In the genomic region with DNA sequence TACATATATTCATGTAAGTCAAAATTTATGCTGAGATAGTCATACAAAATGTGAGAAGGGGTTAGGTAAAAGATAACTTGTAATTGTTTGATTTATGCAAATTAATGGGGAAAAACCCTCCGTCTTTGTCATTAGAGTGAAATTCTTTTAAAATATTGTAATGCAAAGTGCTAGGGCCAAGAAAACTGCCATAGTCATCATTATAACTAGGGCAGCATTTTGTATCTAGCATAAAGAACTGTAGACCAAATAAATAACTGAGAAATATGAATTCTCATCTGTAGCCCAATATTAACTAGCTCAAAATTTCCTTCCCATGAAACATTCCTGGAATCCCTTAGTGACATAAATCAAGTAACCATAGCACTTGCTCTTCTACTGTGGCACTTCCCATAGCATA, we compare ENCODE assay signal across 19 cellular contexts.
DNase-seq lines count a peak whose midpoint lies in the region; ATAC-seq, FAIRE-seq and TF ChIP-seq lines count a peak whose summit lies in the region.
"Had no signal": no experiment of that assay in that cellular context is flagged by ENCODE, and none has a peak within 500 bp of the region (broad histone marks: within the 10 kb centered on the region; RNA-seq: fewer than 3 reads in every experiment).

No MANE protein-coding gene starts in this region.

- H2AFZ ChIP-seq in HepG2 (ENCODE audit: low read length) (no peak overlapping the region), IMR-90 (replicated peaks; ENCODE audit: low read length, poor library complexity) (no peak overlapping the region)

- H3K27me3 ChIP-seq in HepG2 (ENCODE audit: control insufficient read depth in 1 of 2, insufficient read depth in 2 of 2, low read length in 2 of 2): no peaks in the 10 kb centered on the region
- no peaks in the 10 kb centered on the region for H3K27me3 ChIP-seq in right lobe of liver
- H3K27me3 ChIP-seq in IMR-90 (ENCODE audit: control insufficient read depth, insufficient read depth, low read length): no peaks in the 10 kb centered on the region
- H3K27me3 ChIP-seq: BLaER1 treated with 17β-estradiol and CSF1 and Interleukin-3, amounts not matched to agents 10 nM and 100 nM had no signal

- WGBS in HepG2 (ENCODE audit: low lambda C conversion rate): 0% methylated on average over 1 of the region's 1 CpG
- WGBS in right lobe of liver (ENCODE audit: insufficient coverage, low coverage, low lambda C conversion rate, missing lambda C conversion rate): 65% methylated on average over 1 of the region's 1 CpG
- no CpG with 5 or more reads among the region's 1 CpG for WGBS in IMR-90 (ENCODE audit: extremely low coverage in 2 of 2, insufficient read length in 1 of 2), 2 experiments

- no peak overlapping the region for H3K9ac ChIP-seq in HepG2 (ENCODE audit: insufficient read depth, low read depth, low read length)
- no peak overlapping the region for H3K9ac ChIP-seq in IMR-90 (ENCODE audit: low read depth, low read length)
- H3K9ac ChIP-seq: BLaER1 treated with 17β-estradiol and CSF1 and Interleukin-3, amounts not matched to agents 10 nM and 100 nM had no signal

- no peak overlapping the region for H2BK20ac ChIP-seq in IMR-90 (ENCODE audit: low read depth, low read length)

- BruUV-seq in HepG2 (replicated peaks; lab: Mats Ljungman, UMichigan) (no TSS peak), IMR-90 (replicated peaks; lab: Mats Ljungman, UMichigan) (no TSS peak)

- CTCF ChIA-PET in HepG2 (lab: Yijun Ruan, JAX; ENCODE audit: low intra/inter-chr PET ratio, low total read pairs) (no interaction called here), IMR-90 (lab: Yijun Ruan, JAX) (no interaction called here)

- no peaks in the 10 kb centered on the region for H3K79me2 ChIP-seq in HepG2 (ENCODE audit: insufficient read depth, low read length)

- no peak overlapping the region for H3K23ac ChIP-seq in IMR-90 (ENCODE audit: low read depth, low read length)

- no peak overlapping the region for H2AK9ac ChIP-seq in IMR-90 (replicated peaks; ENCODE audit: low read depth, low read length, poor library complexity)

- no peak overlapping the region for H2BK120ac ChIP-seq in IMR-90 (ENCODE audit: low read depth, low read length)

- no peak overlapping the region for H2BK15ac ChIP-seq in IMR-90 (ENCODE audit: low read depth, low read length)

- dilution Hi-C loops in IMR-90 (cut with HindIII; ENCODE audit: low sequenced_read_pairs, unreplicated experiment): no loop called here

- H3K36me3 ChIP-seq in HepG2 (replicated peaks in 1 of 2; ENCODE audit: control insufficient read depth in 1 of 2, insufficient read depth in 2 of 2, low read length in 2 of 2) (no peaks in the 10 kb centered on the region), right lobe of liver (no peaks in the 10 kb centered on the region), IMR-90 (ENCODE audit: control insufficient read depth, insufficient read depth, low read length) (no peaks in the 10 kb centered on the region)
- H3K36me3 ChIP-seq: BLaER1 treated with 17β-estradiol and CSF1 and Interleukin-3, amounts not matched to agents 10 nM and 100 nM had no signal

- H3K56ac ChIP-seq in IMR-90 (ENCODE audit: extremely low read depth, insufficient read depth, low read length): no peak overlapping the region

- no peak overlapping the region for H3K14ac ChIP-seq in IMR-90 (replicated peaks; ENCODE audit: low read depth, low read length)

- no peak overlapping the region for H3K4me3 ChIP-seq in HepG2 (replicated peaks in 1 of 3; ENCODE audit: insufficient read depth in 1 of 3, low read depth in 2 of 3, low read length in 3 of 3)
- H3K4me3 ChIP-seq in right lobe of liver: no peak overlapping the region
- no peak overlapping the region for H3K4me3 ChIP-seq in IMR-90 (ENCODE audit: insufficient read depth, low read depth, low read length)
- H3K4me3 ChIP-seq: BLaER1 treated with 17β-estradiol and CSF1 and Interleukin-3, amounts not matched to agents 10 nM and 100 nM had no signal

- H3K27ac ChIP-seq in HepG2 (ENCODE audit: extremely low read length, insufficient read depth, low read length) (no peak overlapping the region), right lobe of liver (no peak overlapping the region), IMR-90 (ENCODE audit: insufficient read depth, low read length) (no peak overlapping the region), substantia nigra (ENCODE audit: low read depth, low read length, poor library complexity, severe bottlenecking) (no peak overlapping the region)
- H3K27ac ChIP-seq: BLaER1 treated with 17β-estradiol and CSF1 and Interleukin-3, amounts not matched to agents 10 nM and 100 nM; C4-2B had no signal

- no peak overlapping the region for H3K18ac ChIP-seq in IMR-90 (ENCODE audit: low read depth, low read length)

- no peaks in the 10 kb centered on the region for H3K79me1 ChIP-seq in IMR-90 (ENCODE audit: low read depth in 1 of 2, low read length in 2 of 2)

- no peak overlapping the region for H3K4ac ChIP-seq in IMR-90 (ENCODE audit: low read depth, low read length)

- H4K91ac ChIP-seq in IMR-90 (ENCODE audit: insufficient read depth, low read depth, low read length): no peak overlapping the region

- TF ChIP-seq CTCF in HepG2 (CRISPR knock-in tag; IDR thresholded peaks at IDR 0.05): no peak
- no peak for TF ChIP-seq CTCF in right lobe of liver (IDR thresholded peaks at IDR 0.05)
- no peak for TF ChIP-seq CTCF in IMR-90 (conservative IDR thresholded peaks at IDR 0.05; ENCODE audit: low read depth, low read length)

- DNase-seq in HepG2 (ENCODE audit: low spot score) (no peak), right lobe of liver (no peak), GM19239 (ENCODE audit: insufficient read length, low spot score) (no peak), IMR-90 (no peak), posterior vena cava (ENCODE audit: low spot score) (no peak), substantia nigra (lab: John Stamatoyannopoulos, UW) (no peak)
- DNase-seq: 8988T; AML-193; Caco-2; Calu3; CD4-positive, alpha-beta T cell; CD8-positive, alpha-beta T cell; DMS79 treated with DMSO at 0.1 percent for 48 hours; GF-D8 had no signal

- TF ChIP-seq RAD21 in HepG2 (CRISPR knock-in tag; IDR thresholded peaks at IDR 0.05) (no peak), IMR-90 (IDR thresholded peaks at IDR 0.05; ENCODE audit: low read length) (no peak)

- H3K4me1 ChIP-seq in HepG2 (ENCODE audit: insufficient read depth, low read length) (no peaks in the 10 kb centered on the region), right lobe of liver (no peaks in the 10 kb centered on the region), IMR-90 (ENCODE audit: control insufficient read depth, insufficient read depth, low read length) (no peaks in the 10 kb centered on the region)
- H3K4me1 ChIP-seq: BLaER1 treated with 17β-estradiol and CSF1 and Interleukin-3, amounts not matched to agents 10 nM and 100 nM; Caco-2 had no signal

- intact Hi-C loops in HepG2 (cut with micrococcal nuclease; ENCODE audit: unreplicated experiment): no loop called here
- intact Hi-C loops in right lobe of liver (cut with DNase I): no loop called here
- intact Hi-C loops in IMR-90 (cut with micrococcal nuclease): no loop called here
- intact Hi-C loops in posterior vena cava (cut with DNase I): no loop called here

- peaks cover 19% of the 10 kb centered on the region for H3K9me3 ChIP-seq in HepG2 (ENCODE audit: low read length)
- no peaks in the 10 kb centered on the region for H3K9me3 ChIP-seq in right lobe of liver
- 0 out of 2 replicates have a peak, but pooled peaks cover under 1% of the 10 kb centered on the region for H3K9me3 ChIP-seq in IMR-90 (ENCODE audit: control insufficient read depth, insufficient read depth, low read length)
- H3K9me3 ChIP-seq: BLaER1 treated with 17β-estradiol and CSF1 and Interleukin-3, amounts not matched to agents 10 nM and 100 nM; Caco-2 had no signal

- TF ChIP-seq EP300 in HepG2 (IDR thresholded peaks at IDR 0.05; ENCODE audit: low read depth in 2 of 2, low read length in 2 of 2) (no peak), HepG2 (CRISPR knock-in tag; IDR thresholded peaks at IDR 0.05; ENCODE audit: borderline replicate concordance) (no peak)

- no peak overlapping the region for H3K4me2 ChIP-seq in HepG2 (ENCODE audit: low read depth, low read length)
- no peak overlapping the region for H3K4me2 ChIP-seq in IMR-90 (ENCODE audit: low read depth, low read length)
- H3K4me2 ChIP-seq: BLaER1 treated with 17β-estradiol and CSF1 and Interleukin-3, amounts not matched to agents 10 nM and 100 nM had no signal

- in situ Hi-C loops in HepG2 (cut with HindIII; ENCODE audit: extremely low pct_ligation_motif_present, low pct_unique_long_range_greater_than_20kb) (no loop called here), IMR-90 (cut with MboI; ENCODE audit: low sequenced_read_pairs) (no loop called here)

- H2AK5ac ChIP-seq in IMR-90 (ENCODE audit: low read depth, low read length): no peak overlapping the region

- no peak for FAIRE-seq in HepG2 (lab: Jason Lieb, UNC)
- FAIRE-seq in GM19239 (lab: Jason Lieb, UNC): peak; percentile 26
- FAIRE-seq: D721Med, GM12891 had no signal

- TF ChIP-seq POLR2A in HepG2 (IDR thresholded peaks at IDR 0.05; ENCODE audit: insufficient read depth in 1 of 2, low read depth in 2 of 2, low read length in 2 of 2): no peak
- no peak for TF ChIP-seq POLR2A in right lobe of liver (IDR thresholded peaks at IDR 0.05)
- TF ChIP-seq POLR2A in IMR-90 (IDR thresholded peaks at IDR 0.05; ENCODE audit: low read depth, low read length): no peak

- no peaks in the 10 kb centered on the region for H3K9me1 ChIP-seq in IMR-90 (ENCODE audit: insufficient read depth, low read length)

- no peak overlapping the region for H4K8ac ChIP-seq in IMR-90 (ENCODE audit: low read depth in 2 of 2, low read length in 2 of 2)

- H4K20me1 ChIP-seq in HepG2 (ENCODE audit: insufficient read depth, low read length): no peaks in the 10 kb centered on the region
- no peaks in the 10 kb centered on the region for H4K20me1 ChIP-seq in IMR-90 (ENCODE audit: insufficient read depth, low read length)
- H4K20me1 ChIP-seq: BLaER1 treated with 17β-estradiol and CSF1 and Interleukin-3, amounts not matched to agents 10 nM and 100 nM had no signal

- H2BK5ac ChIP-seq in IMR-90 (ENCODE audit: low read depth, low read length, poor library complexity, severe bottlenecking): no peak overlapping the region

- POLR2A ChIA-PET in HepG2 (lab: Yijun Ruan, JAX): no interaction called here
- POLR2A ChIA-PET in IMR-90 (lab: Charles Lee; ENCODE audit: unreplicated experiment): no interaction called here

- no peak overlapping the region for H4K5ac ChIP-seq in IMR-90 (ENCODE audit: low read depth, low read length)

- ATAC-seq in HepG2: no peak
- no peak for ATAC-seq in right lobe of liver
- ATAC-seq in IMR-90 (ENCODE audit: low read depth): no peak
- ATAC-seq in GM21390 (IDR thresholded peaks at IDR 0.05; ENCODE audit: unreplicated experiment): no peak
- ATAC-seq: CD8-positive, alpha-beta T cell had no signal

TF ChIP-seq in HepG2, 621 proteins besides CTCF, POLR2A, EP300 and RAD21 (continues in another document):
- TF ChIP-seq MAFK (conservative IDR thresholded peaks at IDR 0.05 in 1 of 2, IDR thresholded peaks at IDR 0.05 in 1 of 2; ENCODE audit: low read length in 2 of 2) (peak; percentile 58 to 78; a peak in 3 of 4 replicates), SMARCE1 (IDR thresholded peaks at IDR 0.05; ENCODE audit: borderline replicate concordance) (no peak)

TF ChIP-seq in IMR-90, 13 proteins besides CTCF, POLR2A, EP300 and RAD21:
- no peak for TF ChIP-seq RFX5 (IDR thresholded peaks at IDR 0.05; ENCODE audit: low read depth, low read length)
- TF ChIP-seq MAFK (IDR thresholded peaks at IDR 0.05; ENCODE audit: low read depth, low read length): peak; percentile 45
TF ChIP-seq in IMR-90: peak in this region for 1.
